Comparison of ENCODE assay signal across 9 cellular contexts in genomic region chr9:109967651-109968331, GRCh38.
DNase-seq lines count a peak whose midpoint lies in the region; ATAC-seq and TF ChIP-seq lines count a peak whose summit lies in the region.
"Had no signal": no experiment of that assay in that cellular context is flagged by ENCODE, and none has a peak within 500 bp of the region (broad histone marks: within the 10 kb centered on the region; RNA-seq: fewer than 3 reads in every experiment).

No MANE protein-coding gene starts in this region.

- peak; percentile 37 to 46 for ATAC-seq in activated T-cell treated with anti-CD3 and anti-CD28 coated beads, Interleukin-2, amount 50 U/mL, for 4 hours
- ATAC-seq in HG03025 (IDR thresholded peaks at IDR 0.05; ENCODE audit: low FRiP score, unreplicated experiment): peak; percentile 36
- peak; percentile 38 for ATAC-seq in activated CD8-positive, alpha-beta T cell treated with anti-CD3 and anti-CD28 coated beads, Interleukin-2, amount 10 ng/mL, durations not matched to agents 7 days and 5 days
- peak; percentile 38 to 40 for ATAC-seq in stimulated activated naive B cell treated with anti-CD40 and anti-IgM and Interleukin-4, amounts not matched to agents 10 μg/mL and 1 μg/mL and 100 μg/mL, for 72 hours (replicated peaks)
- ATAC-seq in GM21381 (IDR thresholded peaks at IDR 0.05; ENCODE audit: unreplicated experiment): no peak

- TF ChIP-seq CTCF in lower leg skin (IDR thresholded peaks at IDR 0.05): no peak

- peaks cover 69% of the 10 kb centered on the region for H3K4me1 Mint-ChIP-seq in activated T-cell treated with anti-CD3 and anti-CD28 coated beads, Interleukin-2, amount 50 U/mL, for 4 hours (ENCODE audit: low read depth)
- peaks cover 48% of the 10 kb centered on the region for H3K4me1 Mint-ChIP-seq in activated CD8-positive, alpha-beta T cell treated with anti-CD3 and anti-CD28 coated beads, Interleukin-2, amount 10 ng/mL, durations not matched to agents 7 days and 5 days (ENCODE audit: low read depth)
- H3K4me1 Mint-ChIP-seq in stimulated activated naive B cell treated with anti-CD40 and anti-IgM and Interleukin-4, amounts not matched to agents 10 μg/mL and 1 μg/mL and 100 μg/mL, for 72 hours: peaks cover 74 to 94% of the 10 kb centered on the region in 2 donors

- no peak for DNase-seq in activated T-cell treated with anti-CD3 and anti-CD28 coated beads, Interleukin-2, amount 50 U/mL, for 4 hours
- DNase-seq in activated T-cell treated with anti-CD3 and anti-CD28 coated beads for 4 hours (no peak), lower leg skin (ENCODE audit: low spot score in 2 of 2) (no peak), ureter (ENCODE audit: low spot score) (no peak)
- peak; percentile 45 for DNase-seq in activated CD8-positive, alpha-beta T cell treated with anti-CD3 and anti-CD28 coated beads, Interleukin-2, amount 10 ng/mL, durations not matched to agents 7 days and 5 days
- DNase-seq in stimulated activated naive B cell treated with anti-CD40 and anti-IgM and Interleukin-4, amounts not matched to agents 10 μg/mL and 1 μg/mL and 100 μg/mL, for 72 hours: peak; percentile 73
- DNase-seq: activated CD4-positive, alpha-beta T cell treated with anti-CD3 and anti-CD28 coated beads, Interleukin-2, amount 50 U/mL, for 1 hour had no signal

- no peak for TF ChIP-seq POLR2A in lower leg skin (IDR thresholded peaks at IDR 0.05)

- H3K4me3 Mint-ChIP-seq in activated T-cell treated with anti-CD3 and anti-CD28 coated beads, Interleukin-2, amount 50 U/mL, for 4 hours: no peak overlapping the region
- peak overlapping the region; percentile 6 for H3K4me3 Mint-ChIP-seq in activated CD8-positive, alpha-beta T cell treated with anti-CD3 and anti-CD28 coated beads, Interleukin-2, amount 10 ng/mL, durations not matched to agents 7 days and 5 days
- H3K4me3 Mint-ChIP-seq in stimulated activated naive B cell treated with anti-CD40 and anti-IgM and Interleukin-4, amounts not matched to agents 10 μg/mL and 1 μg/mL and 100 μg/mL, for 72 hours: peak overlapping the region; percentile 53 to 79

- intact Hi-C loops in lower leg skin (cut with DNase I; ENCODE audit: low total_unique reads): no loop called here

- H3K27ac Mint-ChIP-seq in activated CD8-positive, alpha-beta T cell treated with anti-CD3 and anti-CD28 coated beads, Interleukin-2, amount 10 ng/mL, durations not matched to agents 7 days and 5 days: peak overlapping the region; percentile 73
- H3K27ac Mint-ChIP-seq in stimulated activated naive B cell treated with anti-CD40 and anti-IgM and Interleukin-4, amounts not matched to agents 10 μg/mL and 1 μg/mL and 100 μg/mL, for 72 hours: peak overlapping the region; percentile 93

- H3K27me3 Mint-ChIP-seq in activated T-cell treated with anti-CD3 and anti-CD28 coated beads, Interleukin-2, amount 50 U/mL, for 4 hours (ENCODE audit: low read depth): no peaks in the 10 kb centered on the region
- H3K27me3 Mint-ChIP-seq in activated CD8-positive, alpha-beta T cell treated with anti-CD3 and anti-CD28 coated beads, Interleukin-2, amount 10 ng/mL, durations not matched to agents 7 days and 5 days (ENCODE audit: low read depth): peaks cover 18% of the 10 kb centered on the region
- no peaks in the 10 kb centered on the region for H3K27me3 Mint-ChIP-seq in stimulated activated naive B cell treated with anti-CD40 and anti-IgM and Interleukin-4, amounts not matched to agents 10 μg/mL and 1 μg/mL and 100 μg/mL, for 72 hours

- no peak overlapping the region for H3K4me3 ChIP-seq in lower leg skin (ENCODE audit: low read depth, poor library complexity, severe bottlenecking)

- H3K36me3 Mint-ChIP-seq in activated T-cell treated with anti-CD3 and anti-CD28 coated beads, Interleukin-2, amount 50 U/mL, for 4 hours (ENCODE audit: insufficient read depth): no peaks in the 10 kb centered on the region
- H3K36me3 Mint-ChIP-seq in activated CD8-positive, alpha-beta T cell treated with anti-CD3 and anti-CD28 coated beads, Interleukin-2, amount 10 ng/mL, durations not matched to agents 7 days and 5 days (ENCODE audit: low read depth): peaks cover 3% of the 10 kb centered on the region
- peaks cover 0 to 2% of the 10 kb centered on the region in 2 donors for H3K36me3 Mint-ChIP-seq in stimulated activated naive B cell treated with anti-CD40 and anti-IgM and Interleukin-4, amounts not matched to agents 10 μg/mL and 1 μg/mL and 100 μg/mL, for 72 hours

- H3K9me3 Mint-ChIP-seq in activated T-cell treated with anti-CD3 and anti-CD28 coated beads, Interleukin-2, amount 50 U/mL, for 4 hours: no peaks in the 10 kb centered on the region
- no peaks in the 10 kb centered on the region for H3K9me3 Mint-ChIP-seq in activated CD8-positive, alpha-beta T cell treated with anti-CD3 and anti-CD28 coated beads, Interleukin-2, amount 10 ng/mL, durations not matched to agents 7 days and 5 days (ENCODE audit: insufficient read depth)
- peaks cover 0 to 2% of the 10 kb centered on the region in 2 donors for H3K9me3 Mint-ChIP-seq in stimulated activated naive B cell treated with anti-CD40 and anti-IgM and Interleukin-4, amounts not matched to agents 10 μg/mL and 1 μg/mL and 100 μg/mL, for 72 hours

- 85 to 88% methylated on average over 5 of the region's 5 CpGs for whole genome bisulfite sequencing in lower leg skin, 2 donors

- POLR2A ChIA-PET in activated CD8-positive, alpha-beta T cell treated with anti-CD3 and anti-CD28 coated beads, Interleukin-2, amount 10 ng/mL, durations not matched to agents 7 days and 5 days (lab: Charles Lee): interaction anchor here (0.9 to 1.8 kb wide), 5 partner anchors 17 to 181 kb away, joined by 3 to 11 read pairs (median 5); no protein-coding TSS in a partner anchor

- CTCF ChIA-PET in activated CD8-positive, alpha-beta T cell treated with anti-CD3 and anti-CD28 coated beads, Interleukin-2, amount 10 ng/mL, durations not matched to agents 7 days and 5 days (lab: Charles Lee): interaction anchor here (0.9 to 2.7 kb wide), 14 partner anchors 11 to 185 kb away, joined by 3 to 16 read pairs (median 4); no protein-coding TSS in a partner anchor

Comparison
In these comparisons a context has a peak if more than half of its experiments do, and no peak if none do; other contexts are left out.
1. DNase-seq: peak in activated CD8-positive, alpha-beta T cell treated with anti-CD3 and anti-CD28 coated beads, Interleukin-2, amount 10 ng/mL, durations not matched to agents 7 days and 5 days (single experiment) and stimulated activated naive B cell treated with anti-CD40 and anti-IgM and Interleukin-4, amounts not matched to agents 10 μg/mL and 1 μg/mL and 100 μg/mL, for 72 hours (single experiment); none in activated T-cell treated with anti-CD3 and anti-CD28 coated beads, Interleukin-2, amount 50 U/mL, for 4 hours (single experiment), activated T-cell treated with anti-CD3 and anti-CD28 coated beads for 4 hours (single experiment), lower leg skin (0 of 2) and ureter (single experiment).